ENCODE assay signal across 20 cellular contexts in genomic region chr12:50182461-50182860, GRCh38. TPM values are rescaled to one million over a fixed set of nuclear protein-coding genes. Genes with fewer than 3 reads are reported as not detected.
DNase-seq lines count a peak whose midpoint lies in the region; ATAC-seq and TF ChIP-seq lines count a peak whose summit lies in the region.
"Had no signal": no experiment of that assay in that cellular context is flagged by ENCODE, and none has a peak within 500 bp of the region (broad histone marks: within the 10 kb centered on the region; RNA-seq: fewer than 3 reads in every experiment).

No MANE protein-coding gene starts in this region.

- TF ChIP-seq EP300 in neural cell (conservative IDR thresholded peaks at IDR 0.05; ENCODE audit: poor library complexity, severe bottlenecking), result no peak

- H3K36me3 Mint-ChIP-seq in activated T-cell treated with anti-CD3 and anti-CD28 coated beads, Interleukin-2, amount 50 U/mL, for 72 hours (ENCODE audit: insufficient read depth in 2 of 2), result peaks cover 2 to 24% of the 10 kb centered on the region in 2 donors
- H3K36me3 Mint-ChIP-seq in HFFc6 (ENCODE audit: low read depth) (peaks cover 56% of the 10 kb centered on the region), T-helper 17 cell (ENCODE audit: low read depth) (no peaks in the 10 kb centered on the region)
- peaks cover 3 to 6% of the 10 kb centered on the region in 2 donors for H3K36me3 Mint-ChIP-seq in stimulated activated naive B cell treated with anti-CD40 and anti-IgM and Interleukin-4, amounts not matched to agents 10 μg/mL and 1 μg/mL and 100 μg/mL, for 72 hours
- peaks cover 24% of the 10 kb centered on the region for H3K36me3 Mint-ChIP-seq in activated CD4-positive, alpha-beta T cell treated with anti-CD3 and anti-CD28 coated beads for 36 hours (ENCODE audit: low read depth)

- no peaks in the 10 kb centered on the region for H3K9me3 Mint-ChIP-seq in activated T-cell treated with anti-CD3 and anti-CD28 coated beads, Interleukin-2, amount 50 U/mL, for 72 hours
- no peaks in the 10 kb centered on the region for H3K9me3 Mint-ChIP-seq in HFFc6
- H3K9me3 Mint-ChIP-seq in stimulated activated naive B cell treated with anti-CD40 and anti-IgM and Interleukin-4, amounts not matched to agents 10 μg/mL and 1 μg/mL and 100 μg/mL, for 72 hours, result no peaks in the 10 kb centered on the region
- H3K9me3 Mint-ChIP-seq in activated CD4-positive, alpha-beta T cell treated with anti-CD3 and anti-CD28 coated beads for 36 hours (ENCODE audit: low read depth), result no peaks in the 10 kb centered on the region

- TF ChIP-seq POLR2A in testis (IDR thresholded peaks at IDR 0.05), result no peak

- H4K20me1 ChIP-seq in neural cell (ENCODE audit: insufficient read depth), result no peaks in the 10 kb centered on the region

- H3K9me2 ChIP-seq in neural cell (ENCODE audit: insufficient read depth, low read length), result no peaks in the 10 kb centered on the region

- no peak for DNase-seq in activated T-cell treated with anti-CD3 and anti-CD28 coated beads, Interleukin-2, amount 50 U/mL, for 72 hours
- no peak for DNase-seq in activated T-cell treated with anti-CD3 and anti-CD28 coated beads, Interleukin-2, amount 50 U/mL, for 48 hours
- DNase-seq in HFFc6 (no peak), T-helper 17 cell (no peak), testis (no peak)
- no peak for DNase-seq in stimulated activated naive B cell treated with anti-CD40 and anti-IgM and Interleukin-4, amounts not matched to agents 10 μg/mL and 1 μg/mL and 100 μg/mL, for 72 hours
- no peak for DNase-seq in activated CD4-positive, alpha-beta T cell treated with anti-CD3 and anti-CD28 coated beads for 36 hours
- DNase-seq: activated CD4-positive, alpha-beta T cell treated with anti-CD3 and anti-CD28 coated beads for 1 hour; activated naive CD4-positive, alpha-beta T cell treated with anti-CD3 and anti-CD28 coated beads, Interleukin-2, amount 50 U/mL, for 16 hours; gastrocnemius medialis; GF-D8; left colon; NCI-H1436; NCI-H226; ovary; SHP77 treated with DMSO at 0.1 percent for 48 hours; stimulated activated CD4-positive, alpha-beta T cell treated with anti-CD3 and anti-CD28 coated beads, Interleukin-4, amount 100 ng/mL, for 1 hour; T1000 had no signal

- no peaks in the 10 kb centered on the region for H3K27me3 ChIP-seq in neural cell (ENCODE audit: insufficient read depth, low read depth, low read length)
- no peaks in the 10 kb centered on the region for H3K27me3 ChIP-seq in testis
- H3K27me3 ChIP-seq: gastrocnemius medialis, ovary, suprapubic skin had no signal

- H3K27ac ChIP-seq in neural cell (ENCODE audit: low read length) (no peak overlapping the region), testis (no peak overlapping the region)
- H3K27ac ChIP-seq: gastrocnemius medialis, ovary, suprapubic skin had no signal

- no peak overlapping the region for H3K4me2 ChIP-seq in neural cell (ENCODE audit: low read length)

- peaks cover 38% of the 10 kb centered on the region for H3K4me1 Mint-ChIP-seq in activated T-cell treated with anti-CD3 and anti-CD28 coated beads, Interleukin-2, amount 50 U/mL, for 72 hours (ENCODE audit: low read depth)
- H3K4me1 Mint-ChIP-seq in HFFc6 (ENCODE audit: low read depth) (peaks cover 40% of the 10 kb centered on the region), T-helper 17 cell (peaks cover 10% of the 10 kb centered on the region)
- H3K4me1 Mint-ChIP-seq in stimulated activated naive B cell treated with anti-CD40 and anti-IgM and Interleukin-4, amounts not matched to agents 10 μg/mL and 1 μg/mL and 100 μg/mL, for 72 hours, result peaks cover 4 to 11% of the 10 kb centered on the region in 2 donors
- peaks cover 35% of the 10 kb centered on the region for H3K4me1 Mint-ChIP-seq in activated CD4-positive, alpha-beta T cell treated with anti-CD3 and anti-CD28 coated beads for 36 hours

- H3K27me3 Mint-ChIP-seq in activated T-cell treated with anti-CD3 and anti-CD28 coated beads, Interleukin-2, amount 50 U/mL, for 72 hours (ENCODE audit: low read depth), result no peaks in the 10 kb centered on the region
- H3K27me3 Mint-ChIP-seq in HFFc6 (ENCODE audit: insufficient read depth) (peaks cover 2% of the 10 kb centered on the region), T-helper 17 cell (no peaks in the 10 kb centered on the region)
- no peaks in the 10 kb centered on the region for H3K27me3 Mint-ChIP-seq in stimulated activated naive B cell treated with anti-CD40 and anti-IgM and Interleukin-4, amounts not matched to agents 10 μg/mL and 1 μg/mL and 100 μg/mL, for 72 hours
- no peaks in the 10 kb centered on the region for H3K27me3 Mint-ChIP-seq in activated CD4-positive, alpha-beta T cell treated with anti-CD3 and anti-CD28 coated beads for 36 hours

- ATAC-seq in activated T-cell treated with anti-CD3 and anti-CD28 coated beads, Interleukin-2, amount 50 U/mL, for 72 hours (replicated peaks in 1 of 2), result no peak
- no peak for ATAC-seq in T-helper 17 cell
- ATAC-seq in stimulated activated naive B cell treated with anti-CD40 and anti-IgM and Interleukin-4, amounts not matched to agents 10 μg/mL and 1 μg/mL and 100 μg/mL, for 72 hours (replicated peaks), result no peak
- no peak for ATAC-seq in activated CD4-positive, alpha-beta T cell treated with anti-CD3 and anti-CD28 coated beads for 36 hours
- ATAC-seq: gastrocnemius medialis, left colon had no signal

- H2AFZ ChIP-seq in neural cell (ENCODE audit: low read depth, low read length), result no peak overlapping the region

- TF ChIP-seq CTCF in HFFc6 (IDR thresholded peaks at IDR 0.05) (peak; percentile 27; the same call in 1 of the 2 replicates), neural cell (IDR thresholded peaks at IDR 0.05; ENCODE audit: poor library complexity, severe bottlenecking) (peak; percentile 19), testis (IDR thresholded peaks at IDR 0.05) (no peak)

- no peak for TF ChIP-seq RAD21 in neural cell (conservative IDR thresholded peaks at IDR 0.05)

- H3K79me2 ChIP-seq in neural cell (replicated peaks; ENCODE audit: insufficient read depth, low read length), result no peaks in the 10 kb centered on the region

- POLR2A ChIA-PET in activated CD4-positive, alpha-beta T cell treated with anti-CD3 and anti-CD28 coated beads for 36 hours (lab: Charles Lee), result interaction anchor here (0.7 kb wide), 1 partner anchor 38 kb away, joined by 4 read pairs; no protein-coding TSS in a partner anchor

- H3K9me3 ChIP-seq in T-helper 17 cell (ENCODE audit: control insufficient read depth, low read length, poor library complexity, severe bottlenecking), result no peaks in the 10 kb centered on the region
- no peaks in the 10 kb centered on the region for H3K9me3 ChIP-seq in neural cell (ENCODE audit: low read length)
- no peaks in the 10 kb centered on the region for H3K9me3 ChIP-seq in testis
- H3K9me3 ChIP-seq: gastrocnemius medialis, ovary, suprapubic skin had no signal

- H3K4me1 ChIP-seq in testis, result peaks cover 2% of the 10 kb centered on the region

- H3K36me3 ChIP-seq in neural cell (ENCODE audit: insufficient read depth, low read length) (no peaks in the 10 kb centered on the region), testis (ENCODE audit: low read depth, missing control alignments) (no peaks in the 10 kb centered on the region)
- H3K36me3 ChIP-seq: ovary had no signal

- H3F3A ChIP-seq in neural cell (ENCODE audit: insufficient read depth, low read length, poor library complexity, severe bottlenecking), result no peaks in the 10 kb centered on the region

- CTCF ChIA-PET in activated CD4-positive, alpha-beta T cell treated with anti-CD3 and anti-CD28 coated beads for 36 hours (lab: Charles Lee), result interaction anchor here (0.6 to 2.4 kb wide), 6 partner anchors 10 to 132 kb away, joined by 3 to 9 read pairs (median 4); partner anchors contain the start of gene CERS5

- peak overlapping the region; percentile 89 for H3K27ac Mint-ChIP-seq in activated T-cell treated with anti-CD3 and anti-CD28 coated beads, Interleukin-2, amount 50 U/mL, for 72 hours
- H3K27ac Mint-ChIP-seq in HFFc6, result peak overlapping the region; percentile 11
- peak overlapping the region; percentile 79 for H3K27ac Mint-ChIP-seq in T-helper 17 cell
- H3K27ac Mint-ChIP-seq in stimulated activated naive B cell treated with anti-CD40 and anti-IgM and Interleukin-4, amounts not matched to agents 10 μg/mL and 1 μg/mL and 100 μg/mL, for 72 hours, result no peak overlapping the region
- H3K27ac Mint-ChIP-seq in activated CD4-positive, alpha-beta T cell treated with anti-CD3 and anti-CD28 coated beads for 36 hours, result no peak overlapping the region

- H3K4me3 Mint-ChIP-seq in activated T-cell treated with anti-CD3 and anti-CD28 coated beads, Interleukin-2, amount 50 U/mL, for 72 hours, result no peak overlapping the region
- H3K4me3 Mint-ChIP-seq in HFFc6 (no peak overlapping the region), T-helper 17 cell (no peak overlapping the region)
- H3K4me3 Mint-ChIP-seq in stimulated activated naive B cell treated with anti-CD40 and anti-IgM and Interleukin-4, amounts not matched to agents 10 μg/mL and 1 μg/mL and 100 μg/mL, for 72 hours, result no peak overlapping the region
- H3K4me3 Mint-ChIP-seq in activated CD4-positive, alpha-beta T cell treated with anti-CD3 and anti-CD28 coated beads for 36 hours, result no peak overlapping the region

- no peak overlapping the region for H3K4me3 ChIP-seq in neural cell (ENCODE audit: low read length)
- no peak overlapping the region for H3K4me3 ChIP-seq in testis
- H3K4me3 ChIP-seq: gastrocnemius medialis, ovary, suprapubic skin had no signal

- intact Hi-C loops in testis (cut with DNase I; ENCODE audit: low total_unique reads), result no loop called here
- intact Hi-C loops in activated CD4-positive, alpha-beta T cell treated with anti-CD3 and anti-CD28 coated beads for 36 hours (cut with DNase I, micrococcal nuclease), result loop anchor here in 1 of 2 experiments (10.0 kb wide), 1 partner anchor 132 kb away; no protein-coding TSS in a partner anchor

- H3K9ac ChIP-seq in neural cell (ENCODE audit: low read length), result no peak overlapping the region

TF ChIP-seq in neural cell, 6 proteins besides CTCF, POLR2A, EP300 and RAD21 (continues in another document):
- TF ChIP-seq TAF1 (IDR thresholded peaks at IDR 0.05; ENCODE audit: low read depth) (no peak), POLR2AphosphoS5 (IDR thresholded peaks at IDR 0.05) (no peak), MXI1 (conservative IDR thresholded peaks at IDR 0.05; ENCODE audit: poor library complexity, severe bottlenecking) (no peak)

RNA-seq across cellular contexts. Expression of gene CERS5, which starts 15.3 kb away (rescaled TPM):
- 10 to 100 TPM; 82.5 to 87.6 TPM for total RNA-seq in activated T-cell treated with anti-CD3 and anti-CD28 coated beads, Interleukin-2, amount 50 U/mL, for 72 hours
- 10 to 100 TPM; 48.0 to 69.3 (median 60.3) TPM for total RNA-seq in HFFc6 (2021; fragmentation: NEBNext Ultra II Directional; extraction: Animal tissue kit (Norgen Biotek cat#: 25700))
- total RNA-seq in T-helper 17 cell (10 to 100 TPM; 51.6 to 57.8 TPM), testis (10 to 100 TPM; 34.3 to 36.5 TPM)
- polyA plus RNA-seq in neural cell (463 and 470 TPM in 2 replicates), testis (ENCODE audit: insufficient read depth, low read depth, low replicate concordance) (33.5 TPM)
- polyA minus RNA-seq in neural cell, result 133 and 152 TPM in 2 replicates
- 10 to 100 TPM; 49.4 to 64.4 TPM for total RNA-seq in activated CD4-positive, alpha-beta T cell treated with anti-CD3 and anti-CD28 coated beads for 36 hours

Comparison
In these comparisons a context has a peak if more than half of its experiments do, and no peak if none do; other contexts are left out.
1. H3K27ac Mint-ChIP-seq: peak in activated T-cell treated with anti-CD3 and anti-CD28 coated beads, Interleukin-2, amount 50 U/mL, for 72 hours (single experiment), HFFc6 (single experiment) and T-helper 17 cell (single experiment); none in stimulated activated naive B cell treated with anti-CD40 and anti-IgM and Interleukin-4, amounts not matched to agents 10 μg/mL and 1 μg/mL and 100 μg/mL, for 72 hours (single experiment) and activated CD4-positive, alpha-beta T cell treated with anti-CD3 and anti-CD28 coated beads for 36 hours (single experiment).
2. CTCF ChIP-seq: peak in HFFc6 (single experiment) and neural cell (single experiment); none in testis (0 of 3).